In the genomic region with DNA sequence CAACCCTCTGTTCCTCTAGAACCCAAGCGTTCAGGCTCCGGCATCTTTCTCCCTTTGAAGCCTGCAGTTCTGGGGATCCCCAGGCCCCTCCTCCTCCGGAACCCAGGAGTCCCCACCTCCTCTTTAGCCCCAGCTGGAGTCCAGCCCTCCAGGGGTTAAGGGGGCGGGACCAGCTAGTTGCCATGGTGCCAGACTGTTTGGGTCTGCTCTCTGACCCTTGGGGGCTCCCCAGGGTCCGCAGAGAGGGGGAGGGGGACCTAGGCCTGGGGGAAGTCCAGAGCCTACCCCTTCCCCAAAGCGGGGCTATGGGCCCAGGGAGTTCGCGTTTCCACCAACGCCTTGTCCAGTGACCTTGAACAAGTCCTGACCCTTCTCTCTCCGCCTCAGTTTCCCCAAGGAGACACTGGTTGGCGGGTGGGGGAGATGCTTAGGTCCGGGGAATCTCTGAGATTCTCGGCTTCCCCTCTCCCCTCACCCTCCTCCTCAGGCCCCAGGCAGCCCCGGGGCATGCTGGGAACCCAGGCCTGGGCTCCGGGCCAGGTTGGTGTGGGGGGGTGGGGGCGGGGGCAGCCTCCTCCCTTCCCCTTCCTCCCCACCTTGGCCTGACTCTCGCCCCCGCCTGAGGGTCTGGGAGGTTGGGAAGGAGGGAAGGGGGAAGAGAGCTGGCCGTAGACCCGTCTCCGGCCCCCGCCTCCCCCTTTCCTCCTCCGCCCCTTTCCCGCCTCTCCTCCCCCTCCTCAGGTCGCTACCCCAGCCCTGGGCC, we compare ENCODE assay signal across 8 cellular contexts. TPM values are rescaled to one million over a fixed set of nuclear protein-coding genes. Genes with fewer than 3 reads are reported as not detected.
DNase-seq lines count a peak whose midpoint lies in the region; ATAC-seq and TF ChIP-seq lines count a peak whose summit lies in the region.

No MANE protein-coding gene starts in this region.

- no peaks in the 10 kb centered on the region for H3K9me3 Mint-ChIP-seq in endothelial cell (ENCODE audit: unreplicated experiment)

- H3K4me3 Mint-ChIP-seq in endothelial cell (ENCODE audit: unreplicated experiment) = peak overlapping the region; percentile 96

- peak overlapping the region; percentile 93 for H3K27ac ChIP-seq in mesodermal cell (ENCODE audit: low read depth, low read length, severe bottlenecking)

- DNase-seq in GM10266 (ENCODE audit: extremely low spot score) = peak; percentile 91
- DNase-seq in NCI-H510A (lab: John Stamatoyannopoulos, UW) = peak; percentile 35
- DNase-seq in activated T-cell treated with anti-CD3 and anti-CD28 coated beads for 1 hour (ENCODE audit: low read depth) = peak; percentile 45
- DNase-seq in endothelial cell (ENCODE audit: low spot score) = peak; percentile 61
- DNase-seq in stimulated activated CD8-positive, alpha-beta memory T cell treated with anti-CD3 and anti-CD28 coated beads, Interleukin-4, amount 100 ng/mL, for 24 hours (ENCODE audit: low read depth) = peak; percentile 34
- DNase-seq in SKM-1 treated with dmso at 0.1 percent for 144 hours (lab: John Stamatoyannopoulos, UW; ENCODE audit: unreplicated experiment) = no peak

- peak overlapping the region; percentile 86 for H3K27ac Mint-ChIP-seq in endothelial cell (ENCODE audit: unreplicated experiment)

- peak overlapping the region; percentile 80 for H3K4me3 ChIP-seq in mesodermal cell (ENCODE audit: extremely low read depth, insufficient read depth, low read length, poor library complexity, severe bottlenecking)

- H3K9me3 ChIP-seq in mesodermal cell (ENCODE audit: control insufficient read depth, low read length) = peaks cover 3% of the 10 kb centered on the region

- 0% methylated on average over 3 to 6 of the region's 25 CpGs for WGBS in mesodermal cell (ENCODE audit: insufficient coverage in 2 of 2), 2 experiments

- ATAC-seq in GM21786 (IDR thresholded peaks at IDR 0.05; ENCODE audit: unreplicated experiment) = no peak

- H3K4me1 Mint-ChIP-seq in endothelial cell (ENCODE audit: unreplicated experiment) = peaks cover 46% of the 10 kb centered on the region

- TF ChIP-seq CTCF in GM10266 (IDR thresholded peaks at IDR 0.05; ENCODE audit: control insufficient read depth, insufficient read depth, low read depth, missing control alignments) = no peak
- no peak for TF ChIP-seq CTCF in endothelial cell (IDR thresholded peaks at IDR 0.05; ENCODE audit: unreplicated experiment)

- H3K27me3 Mint-ChIP-seq in endothelial cell (ENCODE audit: unreplicated experiment) = peaks cover 18% of the 10 kb centered on the region

- peaks cover 37% of the 10 kb centered on the region for H3K36me3 ChIP-seq in mesodermal cell (ENCODE audit: control insufficient read depth, insufficient read depth, low read length)

- peaks cover 26% of the 10 kb centered on the region for H3K36me3 Mint-ChIP-seq in endothelial cell (ENCODE audit: low read depth, unreplicated experiment)

- peaks cover 23% of the 10 kb centered on the region for H3K4me1 ChIP-seq in mesodermal cell (ENCODE audit: control insufficient read depth, insufficient read depth, low read length, poor library complexity, severe bottlenecking)

RNA-seq across cellular contexts. Expression of a gene that starts 2.6 kb away (rescaled TPM):
- 12.9 TPM for total RNA-seq in endothelial cell (ENCODE audit: unreplicated experiment)
- polyA plus RNA-seq in mesodermal cell (2013, experiment 1 of 2) = 14.6 TPM
- polyA plus RNA-seq in mesodermal cell (2013, experiment 2 of 2) = 13.1 TPM

RNA-seq across cellular contexts. Expression of a gene that starts 33.3 kb away (rescaled TPM):
- total RNA-seq in endothelial cell (ENCODE audit: unreplicated experiment) = not detected
- polyA plus RNA-seq in mesodermal cell (2013, experiment 1 of 2) = not detected
- not detected for polyA plus RNA-seq in mesodermal cell (2013, experiment 2 of 2)

RNA-seq across cellular contexts. Expression of a gene that starts 43.9 kb away (rescaled TPM):
- total RNA-seq in endothelial cell (ENCODE audit: unreplicated experiment) = 0.21 TPM
- polyA plus RNA-seq in mesodermal cell (2013, experiment 1 of 2) = not detected
- not detected for polyA plus RNA-seq in mesodermal cell (2013, experiment 2 of 2)
